Comparison of ENCODE assay signal across 33 cellular contexts in genomic region chr1:220687809-220688208, GRCh38.
"Had no signal": no experiment of that assay in that cellular context is flagged by ENCODE, and none has a peak within 500 bp of the region (broad histone marks: within the 10 kb centered on the region; RNA-seq: fewer than 3 reads in every experiment).

No MANE protein-coding gene starts in this region.

- H3K4me3 Mint-ChIP-seq: activated CD4-positive, alpha-beta memory T cell treated with anti-CD3 and anti-CD28 coated beads for 36 hours; activated CD4-positive, alpha-beta T cell treated with anti-CD3 and anti-CD28 coated beads for 36 hours; activated CD4-positive, alpha-beta T cell treated with anti-CD3 and anti-CD28 coated beads, Interleukin-2, amount 10 ng/mL, durations not matched to agents 24 days and 14 days; activated CD8-positive, alpha-beta memory T cell treated with anti-CD3 and anti-CD28 coated beads, Interleukin-2, amount 10 ng/mL, durations not matched to agents 7 days and 5 days; activated CD8-positive, alpha-beta T cell treated with anti-CD3 and anti-CD28 coated beads, Interleukin-2, amount 10 ng/mL, durations not matched to agents 7 days and 5 days; activated naive CD4-positive, alpha-beta T cell treated with anti-CD3 and anti-CD28 coated beads for 36 hours; activated naive CD4-positive, alpha-beta T cell treated with anti-CD3 and anti-CD28 coated beads, Interleukin-2, amount 50 U/mL, for 24 hours; activated naive CD8-positive, alpha-beta T cell treated with anti-CD3 and anti-CD28 coated beads for 36 hours; activated naive CD8-positive, alpha-beta T cell treated with anti-CD3 and anti-CD28 coated beads, Interleukin-2, amount 50 U/mL, for 24 hours; activated T-helper 1 cell treated with anti-CD3 and anti-CD28 coated beads, Interleukin-12 subunit alpha, Interleukin-12 subunit beta, Interleukin-2, Interleukin-4 antibody, amounts not matched to agents 30 ng/mL and 10 ng/mL and 1 ng/mL, durations not matched to agents 14 hours and 24 hours and 36 hours had no signal

- H3K36me3 ChIP-seq: adrenal gland, breast epithelium, cardiac muscle cell, colonic mucosa, esophagus squamous epithelium, gastroesophageal sphincter, heart right ventricle had no signal

- H3K27ac ChIP-seq: adrenal gland, body of pancreas, breast epithelium, cardiac muscle cell, colonic mucosa, epithelial cell of prostate, esophagus squamous epithelium, gastroesophageal sphincter, heart right ventricle had no signal

- H3K36me3 Mint-ChIP-seq: activated CD4-positive, alpha-beta memory T cell treated with anti-CD3 and anti-CD28 coated beads for 36 hours; activated CD8-positive, alpha-beta memory T cell treated with anti-CD3 and anti-CD28 coated beads, Interleukin-2, amount 10 ng/mL, durations not matched to agents 7 days and 5 days; activated naive CD4-positive, alpha-beta T cell treated with anti-CD3 and anti-CD28 coated beads, Interleukin-2, amount 50 U/mL, for 24 hours; activated naive CD8-positive, alpha-beta T cell treated with anti-CD3 and anti-CD28 coated beads for 36 hours had no signal

- H3K9me3 ChIP-seq: adrenal gland, body of pancreas, breast epithelium, colonic mucosa, esophagus squamous epithelium, gastroesophageal sphincter, heart right ventricle had no signal

- DNase-seq: activated CD4-positive, alpha-beta memory T cell treated with anti-CD3 and anti-CD28 coated beads for 36 hours; activated CD4-positive, alpha-beta T cell treated with anti-CD3 and anti-CD28 coated beads for 36 hours; activated CD4-positive, alpha-beta T cell treated with anti-CD3 and anti-CD28 coated beads, Interleukin-2, amount 10 ng/mL, durations not matched to agents 24 days and 14 days; activated CD4-positive, CD25-positive, alpha-beta regulatory T cell; activated CD4-positive, CD25-positive, alpha-beta regulatory T cell treated with anti-CD3 and anti-CD28 coated beads, Interleukin-2, amount 50 U/mL, for 72 hours; activated CD8-positive, alpha-beta memory T cell treated with anti-CD3 and anti-CD28 coated beads, Interleukin-2, amount 10 ng/mL, durations not matched to agents 7 days and 5 days; activated CD8-positive, alpha-beta memory T cell treated with anti-CD3 and anti-CD28 coated beads, Interleukin-2, amount 50 U/mL, for 4 hours; activated CD8-positive, alpha-beta T cell treated with anti-CD3 and anti-CD28 coated beads, Interleukin-2, amount 10 ng/mL, durations not matched to agents 7 days and 5 days; activated effector memory CD4-positive, alpha-beta T cell treated with anti-CD3 and anti-CD28 coated beads, Interleukin-2, amount 50 U/mL, for 16 hours; activated naive CD4-positive, alpha-beta T cell treated with anti-CD3 and anti-CD28 coated beads for 36 hours; activated naive CD8-positive, alpha-beta T cell treated with anti-CD3 and anti-CD28 coated beads for 36 hours; activated naive CD8-positive, alpha-beta T cell treated with anti-CD3 and anti-CD28 coated beads, Interleukin-2, amount 50 U/mL, for 24 hours; activated T-cell treated with anti-CD3 and anti-CD28 coated beads, Interleukin-2, amount 50 U/mL, for 1 hour; activated T-cell treated with anti-CD3 and anti-CD28 coated beads, Interleukin-2, amount 50 U/mL, for 48 hours; adrenal gland; amygdala; aorta; body of pancreas; central memory CD4-positive, alpha-beta T cell; cerebellar nuclear complex; colonic mucosa; effector CD8-positive, alpha-beta T cell; esophagus squamous epithelium; foreskin melanocyte; heart right ventricle; T-helper 2 cell had no signal

- H3K4me3 ChIP-seq: adrenal gland, body of pancreas, breast epithelium, cardiac muscle cell, colonic mucosa, esophagus squamous epithelium, gastroesophageal sphincter, heart right ventricle had no signal

- H3K4me1 ChIP-seq: colonic mucosa had no signal

- H3K9me3 Mint-ChIP-seq: activated CD4-positive, alpha-beta memory T cell treated with anti-CD3 and anti-CD28 coated beads for 36 hours; activated CD4-positive, alpha-beta T cell treated with anti-CD3 and anti-CD28 coated beads, Interleukin-2, amount 10 ng/mL, durations not matched to agents 24 days and 14 days; activated naive CD4-positive, alpha-beta T cell treated with anti-CD3 and anti-CD28 coated beads for 36 hours; activated naive CD4-positive, alpha-beta T cell treated with anti-CD3 and anti-CD28 coated beads, Interleukin-2, amount 50 U/mL, for 24 hours; activated naive CD8-positive, alpha-beta T cell treated with anti-CD3 and anti-CD28 coated beads for 36 hours; activated naive CD8-positive, alpha-beta T cell treated with anti-CD3 and anti-CD28 coated beads, Interleukin-2, amount 50 U/mL, for 24 hours; activated T-helper 1 cell treated with anti-CD3 and anti-CD28 coated beads, Interleukin-12 subunit alpha, Interleukin-12 subunit beta, Interleukin-2, Interleukin-4 antibody, amounts not matched to agents 30 ng/mL and 10 ng/mL and 1 ng/mL, durations not matched to agents 14 hours and 24 hours and 36 hours; activated T-helper 2 cell treated with anti-CD3 and anti-CD28 coated beads, Interferon-gamma antibody, Interleukin-2, Interleukin-4, amounts not matched to agents 10 μg/mL and 5 μg/mL and 100 μg/mL, durations not matched to agents 14 hours and 24 hours and 36 hours had no signal

- H3K27ac Mint-ChIP-seq: activated CD4-positive, alpha-beta memory T cell treated with anti-CD3 and anti-CD28 coated beads for 36 hours; activated CD4-positive, alpha-beta T cell treated with anti-CD3 and anti-CD28 coated beads for 36 hours; activated CD4-positive, alpha-beta T cell treated with anti-CD3 and anti-CD28 coated beads, Interleukin-2, amount 10 ng/mL, durations not matched to agents 24 days and 14 days; activated CD8-positive, alpha-beta memory T cell treated with anti-CD3 and anti-CD28 coated beads, Interleukin-2, amount 10 ng/mL, durations not matched to agents 7 days and 5 days; activated CD8-positive, alpha-beta T cell treated with anti-CD3 and anti-CD28 coated beads, Interleukin-2, amount 10 ng/mL, durations not matched to agents 7 days and 5 days; activated naive CD4-positive, alpha-beta T cell treated with anti-CD3 and anti-CD28 coated beads for 36 hours; activated naive CD4-positive, alpha-beta T cell treated with anti-CD3 and anti-CD28 coated beads, Interleukin-2, amount 50 U/mL, for 24 hours; activated naive CD8-positive, alpha-beta T cell treated with anti-CD3 and anti-CD28 coated beads for 36 hours; activated naive CD8-positive, alpha-beta T cell treated with anti-CD3 and anti-CD28 coated beads, Interleukin-2, amount 50 U/mL, for 24 hours; activated T-helper 1 cell treated with anti-CD3 and anti-CD28 coated beads, Interleukin-12 subunit alpha, Interleukin-12 subunit beta, Interleukin-2, Interleukin-4 antibody, amounts not matched to agents 30 ng/mL and 10 ng/mL and 1 ng/mL, durations not matched to agents 14 hours and 24 hours and 36 hours; activated T-helper 2 cell treated with anti-CD3 and anti-CD28 coated beads, Interferon-gamma antibody, Interleukin-2, Interleukin-4, amounts not matched to agents 10 μg/mL and 5 μg/mL and 100 μg/mL, durations not matched to agents 14 hours and 24 hours and 36 hours had no signal

- ATAC-seq: activated CD4-positive, alpha-beta T cell treated with anti-CD3 and anti-CD28 coated beads for 36 hours; activated CD8-positive, alpha-beta memory T cell treated with anti-CD3 and anti-CD28 coated beads, Interleukin-2, amount 10 ng/mL, durations not matched to agents 7 days and 5 days; activated CD8-positive, alpha-beta T cell treated with anti-CD3 and anti-CD28 coated beads, Interleukin-2, amount 10 ng/mL, durations not matched to agents 7 days and 5 days; activated naive CD8-positive, alpha-beta T cell treated with anti-CD3 and anti-CD28 coated beads, Interleukin-2, amount 50 U/mL, for 24 hours; body of pancreas; gastroesophageal sphincter; heart right ventricle had no signal

- H3K27me3 ChIP-seq: adrenal gland, body of pancreas, breast epithelium, colonic mucosa had no signal
